Comparison of ENCODE assay signal across 8 cellular contexts in genomic region chr11:72411623-72412532, GRCh38. TPM values are rescaled to one million over a fixed set of nuclear protein-coding genes. Genes with fewer than 3 reads are reported as not detected.
DNase-seq lines count a peak whose midpoint lies in the region; ATAC-seq and TF ChIP-seq lines count a peak whose summit lies in the region.

No MANE protein-coding gene starts in this region.

- dilution Hi-C loops in mammary epithelial cell (cut with HindIII; ENCODE audit: low sequenced_read_pairs) = no loop called here

- DNase-seq in left ventricle myocardium inferior (no peak), HuH-7 (ENCODE audit: low spot score) (no peak), mammary epithelial cell (no peak)
- peak; percentile 66 for DNase-seq in stimulated activated naive B cell treated with anti-CD40 and anti-IgM and Interleukin-4, amounts not matched to agents 10 μg/mL and 1 μg/mL and 100 μg/mL, for 72 hours

- intact Hi-C loops in left ventricle myocardium inferior (cut with micrococcal nuclease) = no loop called here
- intact Hi-C loops in mammary epithelial cell (cut with micrococcal nuclease) = loop anchor here (5.0 kb wide), 2 partner anchors 230 to 435 kb away; no protein-coding TSS in a partner anchor

- H3K4me1 ChIP-seq in left ventricle myocardium inferior (peaks cover 28% of the 10 kb centered on the region), mammary epithelial cell (ENCODE audit: insufficient read depth, low read length) (peaks cover 4% of the 10 kb centered on the region)

- no peaks in the 10 kb centered on the region for H4K20me1 ChIP-seq in mammary epithelial cell (ENCODE audit: insufficient read depth, low read length)

- H3K79me2 ChIP-seq in mammary epithelial cell (ENCODE audit: insufficient read depth, low read length) = peaks cover 53% of the 10 kb centered on the region

- H3K27me3 ChIP-seq in left ventricle myocardium inferior (ENCODE audit: low read depth) (no peaks in the 10 kb centered on the region), mammary epithelial cell (ENCODE audit: insufficient read depth, low read length) (no peaks in the 10 kb centered on the region)

- no peaks in the 10 kb centered on the region for H3K9me3 ChIP-seq in left ventricle myocardium inferior (replicated peaks)
- no peaks in the 10 kb centered on the region for H3K9me3 ChIP-seq in mammary epithelial cell (replicated peaks; ENCODE audit: insufficient read depth, low read length)

- peak overlapping the region; percentile 43 to 44 for H3K4me3 Mint-ChIP-seq in stimulated activated naive B cell treated with anti-CD40 and anti-IgM and Interleukin-4, amounts not matched to agents 10 μg/mL and 1 μg/mL and 100 μg/mL, for 72 hours

- CTCF ChIA-PET in mammary epithelial cell (lab: Charles Lee; ENCODE audit: low non-redundant PET) = interaction anchor here (0.7 kb wide), 1 partner anchor 230 kb away, joined by 3 read pairs; no protein-coding TSS in a partner anchor

- no peaks in the 10 kb centered on the region for H3K27me3 Mint-ChIP-seq in stimulated activated naive B cell treated with anti-CD40 and anti-IgM and Interleukin-4, amounts not matched to agents 10 μg/mL and 1 μg/mL and 100 μg/mL, for 72 hours

- peaks cover 7 to 12% of the 10 kb centered on the region in 2 donors for H3K36me3 Mint-ChIP-seq in stimulated activated naive B cell treated with anti-CD40 and anti-IgM and Interleukin-4, amounts not matched to agents 10 μg/mL and 1 μg/mL and 100 μg/mL, for 72 hours

- WGBS in mammary epithelial cell (ENCODE audit: low coverage, missing lambda C conversion rate) = 61% methylated on average over 3 of the region's 4 CpGs

- ATAC-seq in GM18508 (IDR thresholded peaks at IDR 0.05; ENCODE audit: insufficient read depth, unreplicated experiment) (peak; percentile 65), HG03097 (IDR thresholded peaks at IDR 0.05; ENCODE audit: low FRiP score, unreplicated experiment) (peak; percentile 61), SK-N-SH treated with all-trans-retinoic acid at 6 μM for 48 hours (peak; percentile 47), HG02973 (IDR thresholded peaks at IDR 0.05; ENCODE audit: unreplicated experiment) (no peak)
- ATAC-seq in stimulated activated naive B cell treated with anti-CD40 and anti-IgM and Interleukin-4, amounts not matched to agents 10 μg/mL and 1 μg/mL and 100 μg/mL, for 72 hours (replicated peaks) = peak; percentile 95

- in situ Hi-C loops in mammary epithelial cell (cut with MboI; ENCODE audit: low sequenced_read_pairs in 2 of 2) = loop anchor here in 1 of 2 donors (25.0 kb wide), 1 partner anchor 375 kb away; no protein-coding TSS in a partner anchor

- peak overlapping the region; percentile 63 for H3K27ac ChIP-seq in left ventricle myocardium inferior (replicated peaks)
- no peak overlapping the region for H3K27ac ChIP-seq in mammary epithelial cell (ENCODE audit: insufficient read depth, low read depth, low read length)

- no peak for TF ChIP-seq CTCF in left ventricle myocardium inferior (IDR thresholded peaks at IDR 0.05; ENCODE audit: borderline replicate concordance)
- no peak for TF ChIP-seq CTCF in mammary epithelial cell (conservative IDR thresholded peaks at IDR 0.05 in 1 of 2, IDR thresholded peaks at IDR 0.05 in 1 of 2; ENCODE audit: extremely low read depth in 1 of 2, insufficient read depth in 1 of 2, low read depth in 1 of 2, low read length in 2 of 2)

- H3K27ac Mint-ChIP-seq in stimulated activated naive B cell treated with anti-CD40 and anti-IgM and Interleukin-4, amounts not matched to agents 10 μg/mL and 1 μg/mL and 100 μg/mL, for 72 hours = peak overlapping the region; percentile 97

- no TSS peak for BruUV-seq in mammary epithelial cell (replicated peaks; lab: Mats Ljungman, UMichigan)

- H3K36me3 ChIP-seq in left ventricle myocardium inferior = no peaks in the 10 kb centered on the region
- no peaks in the 10 kb centered on the region for H3K36me3 ChIP-seq in mammary epithelial cell (ENCODE audit: insufficient read depth, low read length)

- H3K9me3 Mint-ChIP-seq in stimulated activated naive B cell treated with anti-CD40 and anti-IgM and Interleukin-4, amounts not matched to agents 10 μg/mL and 1 μg/mL and 100 μg/mL, for 72 hours = no peaks in the 10 kb centered on the region

- no peak overlapping the region for H3K9ac ChIP-seq in mammary epithelial cell (ENCODE audit: insufficient read depth, low read length)

- H3K4me3 ChIP-seq in left ventricle myocardium inferior (no peak overlapping the region), mammary epithelial cell (replicated peaks in 1 of 3; ENCODE audit: insufficient read depth in 1 of 3, low read depth in 2 of 3, low read length in 3 of 3) (no peak overlapping the region)

- H2AFZ ChIP-seq in mammary epithelial cell (ENCODE audit: low read depth, low read length) = no peak overlapping the region

- no peak overlapping the region for H3K4me2 ChIP-seq in mammary epithelial cell (ENCODE audit: insufficient read depth, low read depth, low read length)

- H3K4me1 Mint-ChIP-seq in stimulated activated naive B cell treated with anti-CD40 and anti-IgM and Interleukin-4, amounts not matched to agents 10 μg/mL and 1 μg/mL and 100 μg/mL, for 72 hours = peaks cover 16 to 32% of the 10 kb centered on the region in 2 donors

TF ChIP-seq in SK-N-SH treated with all-trans-retinoic acid at 6 μM for 48 hours, 23 proteins besides CTCF, POLR2A, EP300 and RAD21 (continues in another document):
- TF ChIP-seq, protein P1, sequence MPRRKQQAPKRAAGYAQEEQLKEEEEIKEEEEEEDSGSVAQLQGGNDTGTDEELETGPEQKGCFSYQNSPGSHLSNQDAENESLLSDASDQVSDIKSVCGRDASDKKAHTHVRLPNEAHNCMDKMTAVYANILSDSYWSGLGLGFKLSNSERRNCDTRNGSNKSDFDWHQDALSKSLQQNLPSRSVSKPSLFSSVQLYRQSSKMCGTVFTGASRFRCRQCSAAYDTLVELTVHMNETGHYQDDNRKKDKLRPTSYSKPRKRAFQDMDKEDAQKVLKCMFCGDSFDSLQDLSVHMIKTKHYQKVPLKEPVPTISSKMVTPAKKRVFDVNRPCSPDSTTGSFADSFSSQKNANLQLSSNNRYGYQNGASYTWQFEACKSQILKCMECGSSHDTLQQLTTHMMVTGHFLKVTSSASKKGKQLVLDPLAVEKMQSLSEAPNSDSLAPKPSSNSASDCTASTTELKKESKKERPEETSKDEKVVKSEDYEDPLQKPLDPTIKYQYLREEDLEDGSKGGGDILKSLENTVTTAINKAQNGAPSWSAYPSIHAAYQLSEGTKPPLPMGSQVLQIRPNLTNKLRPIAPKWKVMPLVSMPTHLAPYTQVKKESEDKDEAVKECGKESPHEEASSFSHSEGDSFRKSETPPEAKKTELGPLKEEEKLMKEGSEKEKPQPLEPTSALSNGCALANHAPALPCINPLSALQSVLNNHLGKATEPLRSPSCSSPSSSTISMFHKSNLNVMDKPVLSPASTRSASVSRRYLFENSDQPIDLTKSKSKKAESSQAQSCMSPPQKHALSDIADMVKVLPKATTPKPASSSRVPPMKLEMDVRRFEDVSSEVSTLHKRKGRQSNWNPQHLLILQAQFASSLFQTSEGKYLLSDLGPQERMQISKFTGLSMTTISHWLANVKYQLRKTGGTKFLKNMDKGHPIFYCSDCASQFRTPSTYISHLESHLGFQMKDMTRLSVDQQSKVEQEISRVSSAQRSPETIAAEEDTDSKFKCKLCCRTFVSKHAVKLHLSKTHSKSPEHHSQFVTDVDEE (CRISPR knock-in tag; IDR thresholded peaks at IDR 0.05) = peak; percentile 99
- no peak for TF ChIP-seq PATZ1 (CRISPR knock-in tag; IDR thresholded peaks at IDR 0.05; ENCODE audit: borderline replicate concordance)
- TF ChIP-seq ZNF8 (CRISPR knock-in tag; IDR thresholded peaks at IDR 0.05) = 0 out of 2 replicates have a peak, but pooled peaks have one; percentile 12
- no peak for TF ChIP-seq ZC3H10 (CRISPR knock-in tag; IDR thresholded peaks at IDR 0.05)
- 0 out of 2 replicates have a peak, but pooled peaks have one; percentile 39 for TF ChIP-seq CREB5 (CRISPR knock-in tag; IDR thresholded peaks at IDR 0.05; ENCODE audit: low read depth)
- TF ChIP-seq BACH2 (CRISPR knock-in tag; IDR thresholded peaks at IDR 0.05; ENCODE audit: borderline replicate concordance) = no peak
- peak; percentile 69 for TF ChIP-seq ZFP3 (CRISPR knock-in tag; IDR thresholded peaks at IDR 0.05)
- TF ChIP-seq GLIS3 (CRISPR knock-in tag; IDR thresholded peaks at IDR 0.05) = peak; percentile 88; the same call in 1 of the 2 replicates
- no peak for TF ChIP-seq RARB (CRISPR knock-in tag; IDR thresholded peaks at IDR 0.05)
- TF ChIP-seq TOX (CRISPR knock-in tag; IDR thresholded peaks at IDR 0.05; ENCODE audit: borderline replicate concordance) = no peak
- peak; percentile 75 for TF ChIP-seq ZNF70 (CRISPR knock-in tag; IDR thresholded peaks at IDR 0.05)
- TF ChIP-seq PPARA (CRISPR knock-in tag; IDR thresholded peaks at IDR 0.05; ENCODE audit: borderline replicate concordance) = 0 out of 2 replicates have a peak, but pooled peaks have one; percentile 4
- no peak for TF ChIP-seq OSR1 (CRISPR knock-in tag; IDR thresholded peaks at IDR 0.05)

RNA-seq across cellular contexts. Expression of gene CLPB, which starts 22.5 kb away (rescaled TPM):
- 20.5 TPM for total RNA-seq in left ventricle myocardium inferior
- 10 to 100 TPM; 33.2 to 42.7 TPM for total RNA-seq in mammary epithelial cell
- 30.7 TPM for polyA plus RNA-seq in mammary epithelial cell
- polyA minus RNA-seq in mammary epithelial cell = 97.3 TPM
